In genomic region chr7:55148992-55149391, GRCh38 we compare ENCODE assay signal across 31 cellular contexts.
"Had no signal": no experiment of that assay in that cellular context is flagged by ENCODE, and none has a peak within 500 bp of the region (broad histone marks: within the 10 kb centered on the region; RNA-seq: fewer than 3 reads in every experiment).

No MANE protein-coding gene starts in this region.

- H3K36me3 Mint-ChIP-seq: activated naive CD8-positive, alpha-beta T cell; natural killer cell treated with Interleukin-12 subunit alpha and Interleukin-12 subunit beta and Interleukin-15 and Interleukin-18, amount 100 ng/mL, for 72 hours had no signal

- H3K27me3 ChIP-seq: adrenal gland, ascending aorta, esophagus squamous epithelium, left lung, uterus had no signal

- H3K4me3 ChIP-seq: adrenal gland, ascending aorta, esophagus squamous epithelium, heart right ventricle, left lung, lower lobe of right lung, mucosa of descending colon, skin epidermis, thoracic aorta, uterus had no signal

- H3K36me3 ChIP-seq: uterus had no signal

- H3K27ac Mint-ChIP-seq: activated naive CD8-positive, alpha-beta T cell; dendritic cell treated with granulocyte-macrophage colony-stimulating factor and Interleukin-4, amounts not matched to agents 40 ng/mL and 50 ng/mL, for 4 days; natural killer cell treated with Interleukin-12 subunit alpha and Interleukin-12 subunit beta and Interleukin-15 and Interleukin-18, amount 100 ng/mL, for 72 hours; T-helper 1 cell treated with Interleukin-12 subunit alpha and Interleukin-12 subunit beta and Interleukin-4 antibody, amounts not matched to agents 30 μg/mL and 1 μg/mL, for 36 hours; type B pancreatic cell had no signal

- H3K9me3 Mint-ChIP-seq: dendritic cell treated with granulocyte-macrophage colony-stimulating factor and Interleukin-4, amounts not matched to agents 40 ng/mL and 50 ng/mL, for 4 days; natural killer cell treated with Interleukin-12 subunit alpha and Interleukin-12 subunit beta and Interleukin-15 and Interleukin-18, amount 100 ng/mL, for 72 hours; T-helper 1 cell treated with Interleukin-12 subunit alpha and Interleukin-12 subunit beta and Interleukin-4 antibody, amounts not matched to agents 30 μg/mL and 1 μg/mL, for 36 hours; type B pancreatic cell had no signal

- DNase-seq: activated CD4-positive, alpha-beta T cell treated with anti-CD3 and anti-CD28 coated beads for 48 hours; activated CD4-positive, alpha-beta T cell treated with anti-CD3 and anti-CD28 coated beads, Interleukin-2, amount 50 U/mL, for 48 hours; activated CD8-positive, alpha-beta memory T cell treated with anti-CD3 and anti-CD28 coated beads for 24 hours; activated effector memory CD4-positive, alpha-beta T cell treated with Interleukin-2 at 50 U/mL for 16 hours; activated naive CD4-positive, alpha-beta T cell treated with Interleukin-2 at 50 U/mL for 16 hours; adrenal gland; esophagus squamous epithelium; foreskin melanocyte; heart right ventricle; left lung; lower lobe of right lung; mesendoderm; posterior cingulate gyrus; right cardiac atrium; stimulated activated CD4-positive, alpha-beta T cell treated with anti-CD3 and anti-CD28 coated beads, Interleukin-12 subunit alpha, Interleukin-12 subunit beta, amount 100 ng/mL, for 4 hours; stimulated activated CD4-positive, alpha-beta T cell treated with anti-CD3 and anti-CD28 coated beads, Interleukin-4, amount 100 ng/mL, for 1 hour; stimulated activated naive CD8-positive, alpha-beta T cell treated with anti-CD3 and anti-CD28 coated beads, Interleukin-15, Interleukin-2, amounts not matched to agents 100 U/mL and 50 U/mL, for 24 hours; T-helper 9 cell; uterus had no signal

- H3K27ac ChIP-seq: adrenal gland, ascending aorta, epithelial cell of prostate, esophagus squamous epithelium, heart right ventricle, left lung, lower lobe of right lung, skin epidermis, thoracic aorta, uterus, VCaP had no signal

- H3K4me3 Mint-ChIP-seq: activated naive CD8-positive, alpha-beta T cell; brain; dendritic cell treated with granulocyte-macrophage colony-stimulating factor and Interleukin-4, amounts not matched to agents 40 ng/mL and 50 ng/mL, for 4 days; natural killer cell treated with Interleukin-12 subunit alpha and Interleukin-12 subunit beta and Interleukin-15 and Interleukin-18, amount 100 ng/mL, for 72 hours; T-helper 1 cell treated with Interleukin-12 subunit alpha and Interleukin-12 subunit beta and Interleukin-4 antibody, amounts not matched to agents 30 μg/mL and 1 μg/mL, for 36 hours; type B pancreatic cell had no signal

- H3K4me1 Mint-ChIP-seq: brain had no signal

- H3K9me3 ChIP-seq: adrenal gland, ascending aorta, esophagus squamous epithelium, left lung, lower lobe of right lung, mucosa of descending colon, thoracic aorta, uterus had no signal

- H3K27me3 Mint-ChIP-seq: brain; dendritic cell treated with granulocyte-macrophage colony-stimulating factor and Interleukin-4, amounts not matched to agents 40 ng/mL and 50 ng/mL, for 4 days; type B pancreatic cell had no signal

- H3K4me1 ChIP-seq: adrenal gland, ascending aorta, esophagus squamous epithelium, lower lobe of right lung, uterus had no signal
